9 cellular contexts compared by ENCODE assay signal in the genomic region with DNA sequence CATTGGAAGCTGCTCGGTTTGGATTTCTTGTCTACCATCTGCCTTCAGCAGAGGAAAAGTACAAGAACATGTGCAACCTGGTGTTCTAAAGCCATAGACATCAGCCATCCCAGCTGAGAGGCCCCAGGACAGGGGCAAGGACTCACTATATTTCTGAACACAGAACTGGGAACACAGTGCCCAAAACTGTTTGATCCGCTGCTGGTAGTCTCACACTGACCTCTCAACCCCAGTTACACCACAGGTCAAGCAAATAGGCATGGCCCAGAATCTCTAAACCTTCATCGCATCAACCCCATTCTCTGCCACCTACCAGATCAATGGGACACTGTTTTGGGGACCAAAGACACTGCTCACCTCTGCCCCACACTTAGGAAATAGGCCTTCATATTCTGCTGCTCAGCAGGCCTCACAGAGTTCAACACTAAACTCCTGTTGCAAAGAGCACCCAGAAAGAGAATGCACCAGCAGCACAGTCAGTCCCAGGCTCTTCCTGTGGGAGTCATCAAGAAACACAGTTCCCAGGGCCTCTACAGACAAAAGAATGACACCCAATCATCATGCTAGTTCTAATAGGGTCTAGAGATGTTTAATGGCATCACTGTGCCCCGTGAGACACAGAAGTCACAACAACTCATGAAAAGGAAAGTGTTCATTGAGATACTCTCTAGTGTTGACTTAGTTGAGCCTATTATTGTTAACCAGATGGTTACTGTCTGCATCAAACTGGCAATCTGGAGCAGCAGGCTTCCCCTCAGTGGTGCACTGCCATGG. TPM values are rescaled to one million over a fixed set of nuclear protein-coding genes. Genes with fewer than 3 reads are reported as not detected.
A peak's percentile ranks its signal among the peaks of the same experiment; 100 is the strongest.
DNase-seq lines count a peak whose midpoint lies in the region; ATAC-seq and TF ChIP-seq lines count a peak whose summit lies in the region.
"Had no signal": no experiment of that assay in that cellular context is flagged by ENCODE, and none has a peak within 500 bp of the region (broad histone marks: within the 10 kb centered on the region; RNA-seq: fewer than 3 reads in every experiment).

No MANE protein-coding gene starts in this region.

- H2AFZ ChIP-seq in osteoblast (ENCODE audit: low read length): no peak overlapping the region

- H3K9me3 ChIP-seq in HUES48 (ENCODE audit: control insufficient read depth, insufficient read depth, low read length) (no peaks in the 10 kb centered on the region), ectodermal cell (ENCODE audit: control insufficient read depth, low read length) (no peaks in the 10 kb centered on the region), osteoblast (ENCODE audit: low read depth, low read length) (no peaks in the 10 kb centered on the region)

- TF ChIP-seq CTCF in osteoblast (IDR thresholded peaks at IDR 0.05; ENCODE audit: extremely low read depth, low read depth, low read length): no peak

- H3K36me3 ChIP-seq in HUES48 (ENCODE audit: control insufficient read depth, insufficient read depth, low read length) (no peaks in the 10 kb centered on the region), ectodermal cell (ENCODE audit: control insufficient read depth, insufficient read depth, low read length) (no peaks in the 10 kb centered on the region), osteoblast (ENCODE audit: insufficient read depth, low read length) (no peaks in the 10 kb centered on the region)

- no peaks in the 10 kb centered on the region for H4K20me1 ChIP-seq in osteoblast (ENCODE audit: insufficient read depth, low read length)

- no peak overlapping the region for H3K9ac ChIP-seq in HUES48 (ENCODE audit: low read depth, low read length)

- no peaks in the 10 kb centered on the region for H3K79me2 ChIP-seq in osteoblast (ENCODE audit: insufficient read depth, low read length)

- H3K27ac ChIP-seq in HUES48 (ENCODE audit: low read depth, low read length) (no peak overlapping the region), ectodermal cell (ENCODE audit: insufficient read depth, low read depth, low read length, poor library complexity, severe bottlenecking) (no peak overlapping the region), osteoblast (ENCODE audit: low read depth, low read length) (no peak overlapping the region)
- H3K27ac ChIP-seq: RWPE1 had no signal

- WGBS in ectodermal cell, 2 experiments: 87 to 91% methylated on average over 4 of the region's 4 CpGs

- DNase-seq in DMS 273 (lab: John Stamatoyannopoulos, UW; ENCODE audit: unreplicated experiment) (peak; percentile 58), osteoblast (ENCODE audit: insufficient read length, low spot score, missing footprints) (no peak), HK-2 (ENCODE audit: unreplicated experiment) (no peak)
- no peak for DNase-seq in NK-92 treated with Interleukin-12 subunit alpha and Interleukin-12 subunit beta, amount 100 ng/mL, for 24 hours (lab: John Stamatoyannopoulos, UW)
- DNase-seq: KBM-7 had no signal

- no peak for ATAC-seq in GM19397 (IDR thresholded peaks at IDR 0.05; ENCODE audit: unreplicated experiment)

- H3K4me1 ChIP-seq in HUES48 (ENCODE audit: control insufficient read depth, insufficient read depth, low read length): peaks cover 15% of the 10 kb centered on the region
- peaks cover 8% of the 10 kb centered on the region for H3K4me1 ChIP-seq in ectodermal cell (ENCODE audit: control insufficient read depth, insufficient read depth, low read length)
- peaks cover 42% of the 10 kb centered on the region for H3K4me1 ChIP-seq in osteoblast (ENCODE audit: insufficient read depth, low read length)

- H3K27me3 ChIP-seq in HUES48 (ENCODE audit: control insufficient read depth, insufficient read depth, low read length) (no peaks in the 10 kb centered on the region), ectodermal cell (ENCODE audit: control insufficient read depth, insufficient read depth, low read length, poor library complexity, severe bottlenecking) (no peaks in the 10 kb centered on the region), osteoblast (ENCODE audit: insufficient read depth, low read length) (no peaks in the 10 kb centered on the region)

- peak overlapping the region; percentile 95 for H3K4me2 ChIP-seq in osteoblast (ENCODE audit: insufficient read depth, low read length)

- H3K4me3 ChIP-seq in HUES48 (ENCODE audit: low read depth, low read length): peak overlapping the region; percentile 77
- H3K4me3 ChIP-seq in ectodermal cell (ENCODE audit: insufficient read depth, low read depth, low read length): peak overlapping the region; percentile 52
- H3K4me3 ChIP-seq in osteoblast (ENCODE audit: insufficient read depth, low read length): no peak overlapping the region

RNA-seq across cellular contexts. Expression of gene KLHL3, which starts 1.8 kb away (rescaled TPM):
- 11.2 TPM for polyA plus RNA-seq in ectodermal cell (2013, experiment 1 of 4)
- polyA plus RNA-seq in ectodermal cell (2013, experiment 2 of 4): 10.5 TPM
- 9.5 TPM for polyA plus RNA-seq in ectodermal cell (2013, experiment 3 of 4)
- polyA plus RNA-seq in ectodermal cell (2013, experiment 4 of 4): 8.9 TPM
- total RNA-seq in osteoblast: 6.2 and 7.1 TPM in 2 replicates

RNA-seq across cellular contexts. Expression of gene HNRNPA0, which starts 20.1 kb away (rescaled TPM):
- 123 TPM for polyA plus RNA-seq in ectodermal cell (2013, experiment 1 of 4)
- polyA plus RNA-seq in ectodermal cell (2013, experiment 2 of 4): 128 TPM
- polyA plus RNA-seq in ectodermal cell (2013, experiment 3 of 4): 78.3 TPM
- polyA plus RNA-seq in ectodermal cell (2013, experiment 4 of 4): 85.6 TPM
- 24.2 TPM in 2 replicates for total RNA-seq in osteoblast
